17 cellular contexts compared by ENCODE assay signal in the genomic region with DNA sequence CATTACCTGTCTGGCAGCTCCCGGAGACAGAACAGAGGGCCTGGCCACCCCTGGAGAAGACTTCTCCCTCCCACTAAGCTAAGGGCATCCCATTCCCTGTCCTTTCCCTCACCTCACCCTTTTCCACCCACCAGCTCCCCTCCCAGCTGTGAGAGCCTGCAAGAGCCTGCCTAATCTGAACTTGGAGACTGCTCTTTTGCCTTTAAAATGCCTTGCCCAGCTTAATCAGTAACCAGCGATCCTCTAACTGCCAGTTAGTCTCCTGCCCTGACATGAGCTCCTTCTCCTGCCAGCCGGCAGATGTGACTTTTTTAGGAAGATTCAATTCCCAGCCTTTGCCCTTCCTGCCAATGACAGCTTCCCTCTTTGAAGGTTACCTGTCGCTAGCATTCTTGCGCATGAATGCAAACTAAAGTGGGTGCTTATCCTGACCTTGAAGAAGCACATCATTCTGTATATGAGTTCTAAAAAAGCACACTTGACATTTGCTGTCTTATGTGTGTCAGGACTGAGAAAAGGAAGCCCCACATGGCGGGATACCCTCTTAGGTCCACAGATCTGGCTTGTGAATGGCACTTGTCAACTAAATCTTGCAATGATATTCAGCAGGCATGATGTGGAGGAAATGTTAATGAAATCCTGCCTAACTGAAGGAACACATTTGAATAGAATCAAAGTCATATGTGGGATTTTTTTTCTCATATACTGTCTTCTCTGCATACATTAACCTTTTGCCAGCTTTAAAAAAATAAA.
DNase-seq lines count a peak whose midpoint lies in the region; ATAC-seq and TF ChIP-seq lines count a peak whose summit lies in the region.
"Had no signal": no experiment of that assay in that cellular context is flagged by ENCODE, and none has a peak within 500 bp of the region (broad histone marks: within the 10 kb centered on the region; RNA-seq: fewer than 3 reads in every experiment).

No MANE protein-coding gene starts in this region.

- no peak for TF ChIP-seq POLR2A in right lobe of liver (IDR thresholded peaks at IDR 0.05)

- H3K27ac ChIP-seq in caudate nucleus (ENCODE audit: low read depth, low read length) (peak overlapping the region; percentile 19), right lobe of liver (peak overlapping the region in 2 of 3 donors; percentile 17 to 79), upper lobe of right lung (no peak overlapping the region)

- H3K9me3 ChIP-seq in right lobe of liver (no peaks in the 10 kb centered on the region), upper lobe of right lung (no peaks in the 10 kb centered on the region)

- ATAC-seq in right lobe of liver = peak; percentile 85 to 96 (median 93)
- peak; percentile 45 for ATAC-seq in upper lobe of right lung
- ATAC-seq in HG02970 (IDR thresholded peaks at IDR 0.05; ENCODE audit: low FRiP score, unreplicated experiment) = no peak
- ATAC-seq in GM21723 (IDR thresholded peaks at IDR 0.05; ENCODE audit: unreplicated experiment) = no peak
- no peak for ATAC-seq in HG03571 (IDR thresholded peaks at IDR 0.05; ENCODE audit: unreplicated experiment)
- ATAC-seq: activated T-helper 17 cell treated with anti-CD3 and anti-CD28 coated beads, Interleukin-2, amount 50 U/mL, for 72 hours; natural killer cell treated with Interleukin-12 subunit alpha and Interleukin-12 subunit beta and Interleukin-15 and Interleukin-18, amount 100 ng/mL, for 72 hours had no signal

- peak; percentile 39 for DNase-seq in NCI-H510A treated with DMSO at 0.1 percent for 48 hours (lab: John Stamatoyannopoulos, UW)
- no peak for DNase-seq in NCI-H510A (lab: John Stamatoyannopoulos, UW)
- DNase-seq in caudate nucleus (lab: John Stamatoyannopoulos, UW) = peak in 17 of 61 donors; percentile 8 to 59 (median 25)
- DNase-seq in right lobe of liver = peak; percentile 34 to 86 (median 78)
- DNase-seq in upper lobe of right lung = no peak
- DNase-seq: 8988T; activated CD4-positive, alpha-beta T cell treated with anti-CD3 and anti-CD28 coated beads, Interleukin-2, amount 50 U/mL, for 4 hours; aorta; COR-L47; immature natural killer cell; NCI-H1092 treated with DMSO at 0.1 percent for 48 hours; NCI-H748 treated with DMSO at 0.1 percent for 48 hours had no signal

- TF ChIP-seq CTCF in right lobe of liver (IDR thresholded peaks at IDR 0.05) (no peak), upper lobe of right lung (IDR thresholded peaks at IDR 0.05) (no peak)

- no peaks in the 10 kb centered on the region for H3K36me3 ChIP-seq in right lobe of liver
- H3K36me3 ChIP-seq in upper lobe of right lung = no peaks in the 10 kb centered on the region

- H3K4me1 ChIP-seq in right lobe of liver (peaks cover 0 to 30% (median 12%) of the 10 kb centered on the region in 4 donors), upper lobe of right lung (no peaks in the 10 kb centered on the region)

- no peak overlapping the region for H3K4me3 ChIP-seq in right lobe of liver
- H3K4me3 ChIP-seq in upper lobe of right lung = no peak overlapping the region

- intact Hi-C loops in right lobe of liver (cut with DNase I) (no loop called here), upper lobe of right lung (cut with DNase I) (no loop called here)

- no peaks in the 10 kb centered on the region for H3K27me3 ChIP-seq in right lobe of liver
- H3K27me3 ChIP-seq in upper lobe of right lung = no peaks in the 10 kb centered on the region

- WGBS in right lobe of liver (ENCODE audit: insufficient coverage, low coverage, low lambda C conversion rate, missing lambda C conversion rate) = 25% methylated on average over 6 of the region's 6 CpGs

Comparison
In these comparisons a context has a peak if more than half of its experiments do, and no peak if none do; other contexts are left out.
1. DNase-seq: peak in NCI-H510A treated with DMSO at 0.1 percent for 48 hours (single experiment) and right lobe of liver (3 of 3); none in NCI-H510A (single experiment) and upper lobe of right lung (single experiment).
2. ATAC-seq: peak in right lobe of liver (4 of 4) and upper lobe of right lung (single experiment); none in HG02970 (single experiment), GM21723 (single experiment) and HG03571 (single experiment).